ENCODE assay signal across 13 cellular contexts in genomic region chr11:133995066-133995465, GRCh38. TPM values are rescaled to one million over a fixed set of nuclear protein-coding genes. Genes with fewer than 3 reads are reported as not detected.
DNase-seq lines count a peak whose midpoint lies in the region; ATAC-seq, FAIRE-seq and TF ChIP-seq lines count a peak whose summit lies in the region.
"Had no signal": no experiment of that assay in that cellular context is flagged by ENCODE, and none has a peak within 500 bp of the region (broad histone marks: within the 10 kb centered on the region; RNA-seq: fewer than 3 reads in every experiment).

No MANE protein-coding gene starts in this region.

- no peak overlapping the region for H3K4me3 Mint-ChIP-seq in mesothelial cell of epicardium
- H3K4me3 Mint-ChIP-seq: IgD-negative memory B cell; T-helper 2 cell treated with Interferon-gamma antibody and Interleukin-4, amounts not matched to agents 5 μg/mL and 100 μg/mL, for 36 hours had no signal

- in situ Hi-C loops in GM13977 (cut with MboI; ENCODE audit: low pct_unique_long_range_greater_than_20kb, low sequenced_read_pairs, unreplicated experiment), result no loop called here

- H3K9me3 Mint-ChIP-seq in mesothelial cell of epicardium, result no peaks in the 10 kb centered on the region
- H3K9me3 Mint-ChIP-seq: IgD-negative memory B cell; T-helper 2 cell treated with Interferon-gamma antibody and Interleukin-4, amounts not matched to agents 5 μg/mL and 100 μg/mL, for 36 hours had no signal

- H3K27ac Mint-ChIP-seq in mesothelial cell of epicardium, result no peak overlapping the region
- H3K27ac Mint-ChIP-seq: IgD-negative memory B cell; T-helper 2 cell treated with Interferon-gamma antibody and Interleukin-4, amounts not matched to agents 5 μg/mL and 100 μg/mL, for 36 hours had no signal

- DNase-seq in GM13977 (ENCODE audit: low spot score) (no peak), urothelium cell line (ENCODE audit: low spot score) (no peak), mesothelial cell of epicardium (ENCODE audit: low spot score in 2 of 2, unreplicated experiment in 2 of 2) (no peak)
- DNase-seq in activated CD4-positive, alpha-beta T cell treated with anti-CD3 and anti-CD28 coated beads, Interleukin-2, amount 50 U/mL, for 1 hour, result no peak
- DNase-seq: NCI-H1048, NCI-H1694 had no signal

- no peak overlapping the region for H3K27ac ChIP-seq in VCaP

- ATAC-seq in GM21360 (IDR thresholded peaks at IDR 0.05; ENCODE audit: unreplicated experiment) (peak; percentile 55), HG03520 (IDR thresholded peaks at IDR 0.05; ENCODE audit: unreplicated experiment) (peak; percentile 43)

- peaks cover 61% of the 10 kb centered on the region for H3K27me3 Mint-ChIP-seq in mesothelial cell of epicardium (ENCODE audit: low read depth)

- FAIRE-seq in urothelium cell line (lab: Jason Lieb, UNC), result no peak
- FAIRE-seq: GM18507, H54 had no signal

- H3K4me1 Mint-ChIP-seq in mesothelial cell of epicardium, result no peaks in the 10 kb centered on the region

- peak; percentile 23 for TF ChIP-seq CTCF in VCaP (conservative IDR thresholded peaks at IDR 0.05)
- no peak for TF ChIP-seq CTCF in GM13977 (IDR thresholded peaks at IDR 0.05; ENCODE audit: extremely low read depth, insufficient read depth, missing control alignments)
- no peak for TF ChIP-seq CTCF in mesothelial cell of epicardium (IDR thresholded peaks at IDR 0.05; ENCODE audit: unreplicated experiment)

- H3K36me3 Mint-ChIP-seq in mesothelial cell of epicardium, result no peaks in the 10 kb centered on the region
- H3K36me3 Mint-ChIP-seq: IgD-negative memory B cell had no signal

RNA-seq across cellular contexts. Expression of gene IGSF9B, which starts 38.3 kb away (rescaled TPM):
- total RNA-seq in mesothelial cell of epicardium, result 4.8 to 7.0 TPM (median 5.8 TPM) in 3 replicates
